ENCODE assay signal across 8 cellular contexts in the genomic region with DNA sequence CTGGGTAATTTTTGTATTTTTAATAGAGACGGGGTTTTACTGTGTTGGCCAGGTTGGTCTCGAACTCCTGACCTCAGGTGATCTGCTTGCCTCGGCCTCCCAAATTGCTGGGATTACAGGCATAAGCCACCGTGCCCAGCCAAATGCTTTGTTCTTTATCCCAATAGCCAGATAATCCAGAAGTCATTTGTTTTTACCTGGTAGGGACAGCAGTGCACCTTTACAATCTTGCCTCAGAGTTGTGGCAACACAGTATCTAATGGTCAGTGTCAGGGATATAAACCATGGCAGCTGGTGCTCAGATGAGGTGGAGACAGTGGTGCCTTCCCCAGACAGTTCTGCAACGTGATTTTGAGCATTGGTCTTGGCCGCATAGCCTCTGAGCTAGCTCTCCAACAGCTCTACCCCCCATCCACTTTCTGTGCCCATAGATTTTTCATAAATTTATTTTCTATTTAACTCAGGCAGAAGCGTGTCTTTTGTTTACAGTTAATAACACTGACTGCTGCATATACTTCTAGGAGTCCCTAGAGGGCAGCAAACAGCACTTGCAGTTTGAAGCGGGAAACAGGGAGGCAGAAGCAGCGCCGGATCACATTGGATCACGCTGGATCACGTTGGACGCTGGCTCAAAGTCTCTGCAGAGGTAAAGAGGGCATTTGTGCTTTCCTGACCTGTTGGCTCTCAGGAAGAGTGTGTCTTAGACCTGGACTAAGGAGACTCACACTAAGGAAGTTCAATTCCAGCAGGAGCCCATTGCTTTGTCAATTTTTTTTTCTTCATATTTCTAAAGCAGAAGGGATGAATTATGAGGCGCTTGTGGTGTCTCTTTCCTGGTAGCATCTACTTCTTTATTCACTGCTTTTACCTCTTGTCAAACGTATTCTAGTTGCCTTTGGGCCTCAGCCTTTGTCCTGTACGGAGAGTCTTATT. TPM values are rescaled to one million over a fixed set of nuclear protein-coding genes. Genes with fewer than 3 reads are reported as not detected.
DNase-seq lines count a peak whose midpoint lies in the region; ATAC-seq lines count a peak whose summit lies in the region.

No MANE protein-coding gene starts in this region.

- ATAC-seq in HG02798 (IDR thresholded peaks at IDR 0.05; ENCODE audit: poor library complexity, unreplicated experiment): peak; percentile 39
- ATAC-seq in effector memory CD8-positive, alpha-beta T cell (replicated peaks): peak; percentile 91
- ATAC-seq in stimulated activated effector memory CD8-positive, alpha-beta T cell treated with anti-CD3 and anti-CD28 coated beads, Interleukin-12 subunit alpha, Interleukin-12 subunit beta, amount 100 ng/mL, for 72 hours: peak; percentile 63
- ATAC-seq in HG03342 (IDR thresholded peaks at IDR 0.05; ENCODE audit: unreplicated experiment): no peak

- peaks cover 10% of the 10 kb centered on the region for H3K27me3 Mint-ChIP-seq in activated CD4-positive, alpha-beta T cell treated with anti-CD3 and anti-CD28 coated beads, Interleukin-2, amount 10 ng/mL, durations not matched to agents 24 days and 14 days
- peaks cover 0 to 8% of the 10 kb centered on the region in 2 donors for H3K27me3 Mint-ChIP-seq in effector memory CD8-positive, alpha-beta T cell

- peak overlapping the region; percentile 53 for H3K27ac Mint-ChIP-seq in activated CD4-positive, alpha-beta T cell treated with anti-CD3 and anti-CD28 coated beads, Interleukin-2, amount 10 ng/mL, durations not matched to agents 24 days and 14 days
- no peak overlapping the region for H3K27ac Mint-ChIP-seq in effector memory CD8-positive, alpha-beta T cell
- H3K27ac Mint-ChIP-seq in stimulated activated effector memory CD8-positive, alpha-beta T cell treated with anti-CD3 and anti-CD28 coated beads, Interleukin-12 subunit alpha, Interleukin-12 subunit beta, amount 100 ng/mL, for 72 hours: no peak overlapping the region

- DNase-seq in CD1c-positive myeloid dendritic cell (ENCODE audit: extremely low spot score) (peak; percentile 86), NCI-H526 (lab: John Stamatoyannopoulos, UW) (peak; percentile 71 to 85), medulla oblongata (ENCODE audit: extremely low spot score) (peak; percentile 90)
- DNase-seq in activated CD4-positive, alpha-beta T cell treated with anti-CD3 and anti-CD28 coated beads, Interleukin-2, amount 10 ng/mL, durations not matched to agents 24 days and 14 days: peak; percentile 87
- peak; percentile 26 to 37 (median 30) for DNase-seq in effector memory CD8-positive, alpha-beta T cell
- peak in 1 of 2 donors; percentile 69 for DNase-seq in stimulated activated effector memory CD8-positive, alpha-beta T cell treated with anti-CD3 and anti-CD28 coated beads, Interleukin-12 subunit alpha, Interleukin-12 subunit beta, amount 100 ng/mL, for 72 hours (ENCODE audit: low spot score in 2 of 2)

- intact Hi-C loops in activated CD4-positive, alpha-beta T cell treated with anti-CD3 and anti-CD28 coated beads, Interleukin-2, amount 10 ng/mL, durations not matched to agents 24 days and 14 days (cut with micrococcal nuclease): loop anchor here (1.0 to 5.0 kb wide), 3 partner anchors 61 to 337 kb away; partner anchors contain the start of gene CHRNE

- peak overlapping the region; percentile 48 for H3K4me3 Mint-ChIP-seq in activated CD4-positive, alpha-beta T cell treated with anti-CD3 and anti-CD28 coated beads, Interleukin-2, amount 10 ng/mL, durations not matched to agents 24 days and 14 days
- peak overlapping the region in 1 of 2 donors; percentile 26 for H3K4me3 Mint-ChIP-seq in effector memory CD8-positive, alpha-beta T cell
- H3K4me3 Mint-ChIP-seq in stimulated activated effector memory CD8-positive, alpha-beta T cell treated with anti-CD3 and anti-CD28 coated beads, Interleukin-12 subunit alpha, Interleukin-12 subunit beta, amount 100 ng/mL, for 72 hours: no peak overlapping the region

- no peaks in the 10 kb centered on the region for H3K36me3 Mint-ChIP-seq in activated CD4-positive, alpha-beta T cell treated with anti-CD3 and anti-CD28 coated beads, Interleukin-2, amount 10 ng/mL, durations not matched to agents 24 days and 14 days (ENCODE audit: low read depth)
- no peaks in the 10 kb centered on the region for H3K36me3 Mint-ChIP-seq in effector memory CD8-positive, alpha-beta T cell (ENCODE audit: insufficient read depth)
- H3K36me3 Mint-ChIP-seq in stimulated activated effector memory CD8-positive, alpha-beta T cell treated with anti-CD3 and anti-CD28 coated beads, Interleukin-12 subunit alpha, Interleukin-12 subunit beta, amount 100 ng/mL, for 72 hours: no peaks in the 10 kb centered on the region

- H3K4me1 Mint-ChIP-seq in activated CD4-positive, alpha-beta T cell treated with anti-CD3 and anti-CD28 coated beads, Interleukin-2, amount 10 ng/mL, durations not matched to agents 24 days and 14 days: peaks cover 42% of the 10 kb centered on the region
- H3K4me1 Mint-ChIP-seq in effector memory CD8-positive, alpha-beta T cell (ENCODE audit: low read depth in 2 of 2): peaks cover 15 to 18% of the 10 kb centered on the region in 2 donors
- peaks cover 35% of the 10 kb centered on the region for H3K4me1 Mint-ChIP-seq in stimulated activated effector memory CD8-positive, alpha-beta T cell treated with anti-CD3 and anti-CD28 coated beads, Interleukin-12 subunit alpha, Interleukin-12 subunit beta, amount 100 ng/mL, for 72 hours

- H3K9me3 Mint-ChIP-seq in activated CD4-positive, alpha-beta T cell treated with anti-CD3 and anti-CD28 coated beads, Interleukin-2, amount 10 ng/mL, durations not matched to agents 24 days and 14 days: no peaks in the 10 kb centered on the region
- H3K9me3 Mint-ChIP-seq in effector memory CD8-positive, alpha-beta T cell: no peaks in the 10 kb centered on the region
- no peaks in the 10 kb centered on the region for H3K9me3 Mint-ChIP-seq in stimulated activated effector memory CD8-positive, alpha-beta T cell treated with anti-CD3 and anti-CD28 coated beads, Interleukin-12 subunit alpha, Interleukin-12 subunit beta, amount 100 ng/mL, for 72 hours

RNA-seq across cellular contexts. Expression of gene GGT6, which starts 5.1 kb away (rescaled TPM):
- total RNA-seq in activated CD4-positive, alpha-beta T cell treated with anti-CD3 and anti-CD28 coated beads, Interleukin-2, amount 10 ng/mL, durations not matched to agents 24 days and 14 days: not detected in 2 replicates

RNA-seq across cellular contexts. Expression of gene MYBBP1A, which starts 10.3 kb away (rescaled TPM):
- total RNA-seq in activated CD4-positive, alpha-beta T cell treated with anti-CD3 and anti-CD28 coated beads, Interleukin-2, amount 10 ng/mL, durations not matched to agents 24 days and 14 days: 178 and 181 TPM in 2 replicates

RNA-seq across cellular contexts. Expression of gene SMTNL2, which starts 18.9 kb away (rescaled TPM):
- total RNA-seq in activated CD4-positive, alpha-beta T cell treated with anti-CD3 and anti-CD28 coated beads, Interleukin-2, amount 10 ng/mL, durations not matched to agents 24 days and 14 days: not detected in 2 replicates
